ENCODE assay signal across 8 cellular contexts in genomic region chr15:68279218-68279533, GRCh38. TPM values are rescaled to one million over a fixed set of nuclear protein-coding genes. Genes with fewer than 3 reads are reported as not detected.
A peak's percentile ranks its signal among the peaks of the same experiment; 100 is the strongest.
DNase-seq lines count a peak whose midpoint lies in the region; ATAC-seq and TF ChIP-seq lines count a peak whose summit lies in the region.

No MANE protein-coding gene starts in this region.

- no peak for TF ChIP-seq POLR2A in esophagus muscularis mucosa (IDR thresholded peaks at IDR 0.05; ENCODE audit: low read depth)

- no peak for TF ChIP-seq EP300 in esophagus muscularis mucosa (IDR thresholded peaks at IDR 0.05)

- peak overlapping the region; percentile 96 to 99 (median 98) for H3K27ac ChIP-seq in esophagus muscularis mucosa (replicated peaks in 1 of 4)
- H3K27ac ChIP-seq in parathyroid adenoma, result peak overlapping the region; percentile 100

- H3K27me3 Mint-ChIP-seq in Caco-2 (ENCODE audit: insufficient read depth, unreplicated experiment), result no peaks in the 10 kb centered on the region

- intact Hi-C loops in Caco-2 (cut with micrococcal nuclease; ENCODE audit: unreplicated experiment), result no loop called here
- intact Hi-C loops in esophagus muscularis mucosa (cut with DNase I), result no loop called here

- WGBS in esophagus muscularis mucosa, result 6% methylated on average over 6 of the region's 6 CpGs

- no peaks in the 10 kb centered on the region for H3K9me3 Mint-ChIP-seq in Caco-2 (ENCODE audit: unreplicated experiment)

- POLR2A ChIA-PET in Caco-2 (lab: Charles Lee), result no interaction called here

- H3K4me3 ChIP-seq in Caco-2 (ENCODE audit: low read depth, low read length) (peak overlapping the region; percentile 61), esophagus muscularis mucosa (peak overlapping the region; percentile 91 to 98 (median 95)), parathyroid adenoma (ENCODE audit: low read depth, low read length) (peak overlapping the region; percentile 88)

- no peaks in the 10 kb centered on the region for H3K36me3 Mint-ChIP-seq in Caco-2 (ENCODE audit: insufficient read depth, unreplicated experiment)

- peak overlapping the region; percentile 95 for H3K4me3 Mint-ChIP-seq in Caco-2 (ENCODE audit: unreplicated experiment)

- H2AFZ ChIP-seq in parathyroid adenoma, result no peak overlapping the region

- BruUV-seq in Caco-2 (replicated peaks; lab: Mats Ljungman, UMichigan), result no TSS peak

- peaks cover 40% of the 10 kb centered on the region for H3K4me1 Mint-ChIP-seq in Caco-2 (ENCODE audit: low read depth, unreplicated experiment)

- CTCF ChIA-PET in Caco-2 (lab: Charles Lee), result no interaction called here

- TF ChIP-seq CTCF in Caco-2 (IDR thresholded peaks at IDR 0.05; ENCODE audit: insufficient read depth in 1 of 2, low read depth in 1 of 2, low read length in 1 of 2, severe bottlenecking in 1 of 2, unreplicated experiment in 1 of 2) (no peak), esophagus muscularis mucosa (IDR thresholded peaks at IDR 0.05) (no peak), parathyroid adenoma (IDR thresholded peaks at IDR 0.05) (no peak)

- H3K79me2 ChIP-seq in parathyroid adenoma, result peaks cover 19% of the 10 kb centered on the region

- no peak for ATAC-seq in HG03442 (IDR thresholded peaks at IDR 0.05; ENCODE audit: unreplicated experiment)
- ATAC-seq in HG03439 (IDR thresholded peaks at IDR 0.05; ENCODE audit: unreplicated experiment), result no peak

- peak overlapping the region; percentile 93 for H3K27ac Mint-ChIP-seq in Caco-2 (ENCODE audit: unreplicated experiment)

- DNase-seq in Caco-2 (no peak), RKO (ENCODE audit: low spot score) (peak; percentile 40), esophagus muscularis mucosa (ENCODE audit: extremely low spot score) (no peak), DMS 273 treated with DMSO at 0.1 percent for 48 hours (lab: John Stamatoyannopoulos, UW) (no peak)
- no peak for DNase-seq in effector CD4-positive, alpha-beta T cell

- H3K27me3 ChIP-seq in Caco-2 (replicated peaks; ENCODE audit: control insufficient read depth, insufficient read depth, low read length) (no peaks in the 10 kb centered on the region), esophagus muscularis mucosa (no peaks in the 10 kb centered on the region), parathyroid adenoma (ENCODE audit: control insufficient read depth, insufficient read depth, low read length) (no peaks in the 10 kb centered on the region)

- no peak overlapping the region for H3K9ac ChIP-seq in parathyroid adenoma

- H3K4me1 ChIP-seq in Caco-2, result peaks cover 31% of the 10 kb centered on the region
- H3K4me1 ChIP-seq in esophagus muscularis mucosa, result peaks cover 62 to 72% (median 67%) of the 10 kb centered on the region in 4 donors
- peaks cover 6% of the 10 kb centered on the region for H3K4me1 ChIP-seq in parathyroid adenoma

- H3K9me3 ChIP-seq in Caco-2 (no peaks in the 10 kb centered on the region; the same call in 1 of the 2 replicates), esophagus muscularis mucosa (no peaks in the 10 kb centered on the region), parathyroid adenoma (ENCODE audit: control insufficient read depth, low read length) (no peaks in the 10 kb centered on the region)

- H3K36me3 ChIP-seq in Caco-2 (ENCODE audit: control insufficient read depth, insufficient read depth, low read length), result no peaks in the 10 kb centered on the region; the same call in 1 of the 2 replicates
- peaks cover 0 to 5% (median under 1%) of the 10 kb centered on the region in 4 donors for H3K36me3 ChIP-seq in esophagus muscularis mucosa
- no peaks in the 10 kb centered on the region for H3K36me3 ChIP-seq in parathyroid adenoma (ENCODE audit: control insufficient read depth, insufficient read depth, low read length)

- H3K4me2 ChIP-seq in parathyroid adenoma (ENCODE audit: low read length), result peak overlapping the region; percentile 74

RNA-seq across cellular contexts. Expression of gene FEM1B, which starts 1.6 kb away (rescaled TPM):
- 33.5 and 41.0 TPM in 2 replicates for total RNA-seq in Caco-2 (2022)
- total RNA-seq in esophagus muscularis mucosa, result 10 to 100 TPM; 53.1 to 71.5 (median 56.5) TPM

RNA-seq across cellular contexts. Expression of gene CLN6, which starts 49.6 kb away (rescaled TPM):
- total RNA-seq in Caco-2 (2022), result 69.5 and 76.7 TPM in 2 replicates
- total RNA-seq in esophagus muscularis mucosa, result 10 to 100 TPM; 13.4 to 18.2 (median 16.1) TPM
